ENCODE assay signal across 26 cellular contexts in genomic region chr10:115390607-115391006, GRCh38.
A peak's percentile ranks its signal among the peaks of the same experiment; 100 is the strongest.
DNase-seq lines count a peak whose midpoint lies in the region; TF ChIP-seq lines count a peak whose summit lies in the region.
"Had no signal": no experiment of that assay in that cellular context is flagged by ENCODE, and none has a peak within 500 bp of the region (broad histone marks: within the 10 kb centered on the region; RNA-seq: fewer than 3 reads in every experiment).

No MANE protein-coding gene starts in this region.

- no peak overlapping the region for H3K27ac ChIP-seq in HEK293 (ENCODE audit: extremely low read depth, low read depth, low read length)
- H3K27ac ChIP-seq: 22Rv1; A549; BLaER1; BLaER1 treated with 17β-estradiol and CSF1 and Interleukin-3, amounts not matched to agents 10 nM and 100 nM; C4-2B had no signal

- H3K4me3 ChIP-seq in HEK293 (ENCODE audit: low read depth, low read length) = no peak overlapping the region
- H3K4me3 ChIP-seq: A549; BLaER1; BLaER1 treated with 17β-estradiol and CSF1 and Interleukin-3, amounts not matched to agents 10 nM and 100 nM had no signal

- H3K9me3 ChIP-seq in HEK293 (ENCODE audit: control insufficient read depth, insufficient read depth, low read depth, low read length) = no peaks in the 10 kb centered on the region
- H3K9me3 ChIP-seq: A549, BE2C, BLaER1 had no signal

- in situ Hi-C loops in ACHN (cut with HindIII; ENCODE audit: low pct_ligation_motif_present, low pct_unique_long_range_greater_than_20kb, low sequenced_read_pairs) = no loop called here

- no peaks in the 10 kb centered on the region for H3K4me1 ChIP-seq in HEK293 (ENCODE audit: control insufficient read depth, insufficient read depth, low read length)
- H3K4me1 ChIP-seq: A549; BE2C; BLaER1; BLaER1 treated with 17β-estradiol and CSF1 and Interleukin-3, amounts not matched to agents 10 nM and 100 nM; Caco-2 had no signal

- H3K36me3 ChIP-seq in HEK293 (ENCODE audit: control insufficient read depth in 2 of 2, insufficient read depth in 1 of 2, low read length in 2 of 2) = no peaks in the 10 kb centered on the region
- H3K36me3 ChIP-seq: BE2C; BLaER1; BLaER1 treated with 17β-estradiol and CSF1 and Interleukin-3, amounts not matched to agents 10 nM and 100 nM had no signal

- no peak for DNase-seq in ACHN
- DNase-seq: 8988T; AML-193; BE2C; C1 segment of cervical spinal cord; Caco-2; Calu3; CD4-positive, alpha-beta memory T cell; CD4-positive, alpha-beta T cell; CD4-positive, CD25-positive, alpha-beta regulatory T cell; CD8-positive, alpha-beta memory T cell; CD8-positive, alpha-beta T cell; COR-L47; DMS 273 treated with DMSO at 0.1 percent for 48 hours; DMS153; DMS53; DMS79; DMS79 treated with DMSO at 0.1 percent for 48 hours; DND-41; EL had no signal

- CTCF ChIA-PET in HEK293 (lab: Yijun Ruan, JAX) = no interaction called here

- POLR2A ChIA-PET in HEK293 (lab: Yijun Ruan, JAX) = no interaction called here

- TF ChIP-seq CTCF in HEK293 (tag by site-specific recombination; IDR thresholded peaks at IDR 0.05) = no peak

TF ChIP-seq in HEK293, 187 proteins besides CTCF, POLR2A, EP300 and RAD21:
- TF ChIP-seq ZNF248 (tag by site-specific recombination; IDR thresholded peaks at IDR 0.05) (peak; percentile 98), ZNF530 (tag by site-specific recombination; IDR thresholded peaks at IDR 0.05; ENCODE audit: low read depth) (no peak)
TF ChIP-seq in HEK293: peak in this region for 1.
